Comparison of ENCODE assay signal across 26 cellular contexts in the genomic region with DNA sequence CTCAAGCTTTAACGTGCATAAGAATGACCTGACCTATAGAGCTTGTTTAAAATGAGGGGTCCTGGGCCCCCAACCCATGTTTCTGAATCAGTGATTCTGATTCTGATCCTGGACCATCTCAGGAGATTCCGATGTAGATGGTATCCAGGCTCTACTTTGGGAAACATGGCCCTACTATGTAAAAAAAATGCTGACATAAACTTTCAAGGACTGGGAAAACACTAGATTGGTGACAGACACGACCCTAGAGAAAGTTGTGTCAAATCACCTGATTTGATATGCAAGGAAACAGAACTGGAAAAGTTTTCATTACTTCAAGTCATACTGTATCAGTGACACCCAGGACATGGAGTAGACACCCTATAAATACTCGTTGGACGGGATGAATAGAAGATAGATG.
A peak's percentile ranks its signal among the peaks of the same experiment; 100 is the strongest.
DNase-seq lines count a peak whose midpoint lies in the region; ATAC-seq lines count a peak whose summit lies in the region.
"Had no signal": no experiment of that assay in that cellular context is flagged by ENCODE, and none has a peak within 500 bp of the region (broad histone marks: within the 10 kb centered on the region; RNA-seq: fewer than 3 reads in every experiment).

No MANE protein-coding gene starts in this region.

- peaks cover 15% of the 10 kb centered on the region for H3K4me1 Mint-ChIP-seq in activated naive CD4-positive, alpha-beta T cell treated with anti-CD3 and anti-CD28 coated beads, Interleukin-2, amount 50 U/mL, for 24 hours
- peaks cover 19% of the 10 kb centered on the region for H3K4me1 Mint-ChIP-seq in activated naive CD4-positive, alpha-beta T cell treated with anti-CD3 and anti-CD28 coated beads for 36 hours (ENCODE audit: low read depth)
- no peaks in the 10 kb centered on the region for H3K4me1 Mint-ChIP-seq in effector memory CD8-positive, alpha-beta T cell (ENCODE audit: low read depth in 2 of 2)
- H3K4me1 Mint-ChIP-seq in naive B cell = peaks cover 0 to 15% (median 0%) of the 10 kb centered on the region in 3 donors
- H3K4me1 Mint-ChIP-seq: stimulated activated effector memory CD8-positive, alpha-beta T cell treated with anti-CD3 and anti-CD28 coated beads, Interleukin-12 subunit alpha, Interleukin-12 subunit beta, amount 100 ng/mL, for 72 hours had no signal

- H3K36me3 Mint-ChIP-seq in activated naive CD4-positive, alpha-beta T cell treated with anti-CD3 and anti-CD28 coated beads, Interleukin-2, amount 50 U/mL, for 24 hours = no peaks in the 10 kb centered on the region
- no peaks in the 10 kb centered on the region for H3K36me3 Mint-ChIP-seq in activated naive CD4-positive, alpha-beta T cell treated with anti-CD3 and anti-CD28 coated beads for 36 hours (ENCODE audit: low read depth)
- no peaks in the 10 kb centered on the region for H3K36me3 Mint-ChIP-seq in effector memory CD8-positive, alpha-beta T cell (ENCODE audit: insufficient read depth)
- H3K36me3 Mint-ChIP-seq in naive B cell = no peaks in the 10 kb centered on the region
- H3K36me3 Mint-ChIP-seq: activated CD4-positive, alpha-beta memory T cell treated with anti-CD3 and anti-CD28 coated beads for 36 hours; stimulated activated effector memory CD8-positive, alpha-beta T cell treated with anti-CD3 and anti-CD28 coated beads, Interleukin-12 subunit alpha, Interleukin-12 subunit beta, amount 100 ng/mL, for 72 hours had no signal

- DNase-seq in activated naive CD4-positive, alpha-beta T cell treated with anti-CD3 and anti-CD28 coated beads for 36 hours = no peak
- no peak for DNase-seq in effector memory CD8-positive, alpha-beta T cell
- DNase-seq in naive B cell (no peak), NCI-H774 (lab: John Stamatoyannopoulos, UW) (no peak), GM19238 (ENCODE audit: insufficient read length, low spot score) (no peak), NCI-H1092 treated with DMSO at 0.1 percent for 48 hours (lab: John Stamatoyannopoulos, UW) (no peak), NCI-H524 (lab: John Stamatoyannopoulos, UW) (no peak)
- DNase-seq: 8988T; activated CD4-positive, alpha-beta memory T cell treated with anti-CD3 and anti-CD28 coated beads for 36 hours; activated CD4-positive, alpha-beta T cell treated with anti-CD3 and anti-CD28 coated beads for 1 hour; activated CD8-positive, alpha-beta memory T cell treated with anti-CD3 and anti-CD28 coated beads, Interleukin-2, amount 50 U/mL, for 4 hours; activated naive CD4-positive, alpha-beta T cell treated with anti-CD3 and anti-CD28 coated beads, Interleukin-2, amount 50 U/mL, for 16 hours; amniotic stem cell; GF-D8; left lung; mesenchymal stem cell; MG63; NCI-H1436; NCI-H2081 treated with DMSO at 0.1 percent for 48 hours; NCI-H2227 treated with DMSO at 0.1 percent for 48 hours; NCI-H526 treated with DMSO at 0.1 percent for 48 hours; SHP77; stimulated activated CD4-positive, alpha-beta T cell treated with anti-CD3 and anti-CD28 coated beads, Interleukin-15, amount 100 ng/mL, for 24 hours; T-helper 2 cell had no signal

- H3K9me3 Mint-ChIP-seq in activated naive CD4-positive, alpha-beta T cell treated with anti-CD3 and anti-CD28 coated beads, Interleukin-2, amount 50 U/mL, for 24 hours = no peaks in the 10 kb centered on the region
- no peaks in the 10 kb centered on the region for H3K9me3 Mint-ChIP-seq in activated naive CD4-positive, alpha-beta T cell treated with anti-CD3 and anti-CD28 coated beads for 36 hours
- H3K9me3 Mint-ChIP-seq in effector memory CD8-positive, alpha-beta T cell = no peaks in the 10 kb centered on the region
- no peaks in the 10 kb centered on the region for H3K9me3 Mint-ChIP-seq in naive B cell
- H3K9me3 Mint-ChIP-seq: activated CD4-positive, alpha-beta memory T cell treated with anti-CD3 and anti-CD28 coated beads for 36 hours; stimulated activated effector memory CD8-positive, alpha-beta T cell treated with anti-CD3 and anti-CD28 coated beads, Interleukin-12 subunit alpha, Interleukin-12 subunit beta, amount 100 ng/mL, for 72 hours had no signal

- H3K4me3 Mint-ChIP-seq in activated naive CD4-positive, alpha-beta T cell treated with anti-CD3 and anti-CD28 coated beads, Interleukin-2, amount 50 U/mL, for 24 hours = peak overlapping the region; percentile 24
- no peak overlapping the region for H3K4me3 Mint-ChIP-seq in activated naive CD4-positive, alpha-beta T cell treated with anti-CD3 and anti-CD28 coated beads for 36 hours
- H3K4me3 Mint-ChIP-seq in effector memory CD8-positive, alpha-beta T cell = peak overlapping the region; percentile 35 to 48
- peak overlapping the region in 6 of 8 donors; percentile 37 to 75 (median 57) for H3K4me3 Mint-ChIP-seq in naive B cell
- H3K4me3 Mint-ChIP-seq: activated CD4-positive, alpha-beta memory T cell treated with anti-CD3 and anti-CD28 coated beads for 36 hours; stimulated activated effector memory CD8-positive, alpha-beta T cell treated with anti-CD3 and anti-CD28 coated beads, Interleukin-12 subunit alpha, Interleukin-12 subunit beta, amount 100 ng/mL, for 72 hours had no signal

- no peak overlapping the region for H3K27ac Mint-ChIP-seq in activated naive CD4-positive, alpha-beta T cell treated with anti-CD3 and anti-CD28 coated beads, Interleukin-2, amount 50 U/mL, for 24 hours
- H3K27ac Mint-ChIP-seq in activated naive CD4-positive, alpha-beta T cell treated with anti-CD3 and anti-CD28 coated beads for 36 hours = no peak overlapping the region
- H3K27ac Mint-ChIP-seq in effector memory CD8-positive, alpha-beta T cell = no peak overlapping the region
- H3K27ac Mint-ChIP-seq in naive B cell = no peak overlapping the region
- H3K27ac Mint-ChIP-seq: activated CD4-positive, alpha-beta memory T cell treated with anti-CD3 and anti-CD28 coated beads for 36 hours; stimulated activated effector memory CD8-positive, alpha-beta T cell treated with anti-CD3 and anti-CD28 coated beads, Interleukin-12 subunit alpha, Interleukin-12 subunit beta, amount 100 ng/mL, for 72 hours had no signal

- intact Hi-C loops in activated naive CD4-positive, alpha-beta T cell treated with anti-CD3 and anti-CD28 coated beads for 36 hours (cut with micrococcal nuclease) = no loop called here

- CTCF ChIA-PET in activated naive CD4-positive, alpha-beta T cell treated with anti-CD3 and anti-CD28 coated beads for 36 hours (lab: Charles Lee) = interaction anchor here (0.6 kb wide), 1 partner anchor 225 kb away, joined by 3 read pairs; no protein-coding TSS in a partner anchor

- no peak for ATAC-seq in effector memory CD8-positive, alpha-beta T cell (replicated peaks)
- ATAC-seq in naive B cell (ENCODE audit: low read depth in 2 of 2) = no peak
- ATAC-seq: stimulated activated effector memory CD8-positive, alpha-beta T cell treated with anti-CD3 and anti-CD28 coated beads, Interleukin-12 subunit alpha, Interleukin-12 subunit beta, amount 100 ng/mL, for 72 hours had no signal

- peaks cover 40% of the 10 kb centered on the region for H3K27me3 Mint-ChIP-seq in activated naive CD4-positive, alpha-beta T cell treated with anti-CD3 and anti-CD28 coated beads, Interleukin-2, amount 50 U/mL, for 24 hours
- H3K27me3 Mint-ChIP-seq in activated naive CD4-positive, alpha-beta T cell treated with anti-CD3 and anti-CD28 coated beads for 36 hours (ENCODE audit: low read depth) = peaks cover 43% of the 10 kb centered on the region
- H3K27me3 Mint-ChIP-seq in effector memory CD8-positive, alpha-beta T cell = peaks cover 44 to 73% of the 10 kb centered on the region in 2 donors
- peaks cover 58 to 72% (median 65%) of the 10 kb centered on the region in 3 donors for H3K27me3 Mint-ChIP-seq in naive B cell
